Comparison of ENCODE assay signal across 1 cellular context in genomic region chr17:50919321-50920040, GRCh38.
A peak's percentile ranks its signal among the peaks of the same experiment; 100 is the strongest.
TF ChIP-seq lines count a peak whose summit lies in the region.

No MANE protein-coding gene starts in this region.

TF ChIP-seq in HepG2, 621 proteins besides CTCF, POLR2A, EP300 and RAD21 (continued from another document):
- TF ChIP-seq MXD3 (CRISPR knock-in tag; IDR thresholded peaks at IDR 0.05) (no peak), ZNF296 (CRISPR knock-in tag; conservative IDR thresholded peaks at IDR 0.05) (no peak), SALL1 (CRISPR knock-in tag; IDR thresholded peaks at IDR 0.05) (peak; percentile 77), FUBP1 (CRISPR knock-in tag; IDR thresholded peaks at IDR 0.05; ENCODE audit: borderline replicate concordance) (no peak), RFX5 (IDR thresholded peaks at IDR 0.05; ENCODE audit: low read depth, low read length) (peak; percentile 92), ZNF44 (CRISPR knock-in tag; IDR thresholded peaks at IDR 0.05) (no peak; the same call in 1 of the 2 replicates), ZBTB4 (CRISPR knock-in tag; IDR thresholded peaks at IDR 0.05; ENCODE audit: borderline replicate concordance) (0 out of 2 replicates have a peak, but pooled peaks have one; percentile 26), ZNF251 (CRISPR knock-in tag; IDR thresholded peaks at IDR 0.05) (no peak), RNF219 (CRISPR knock-in tag; IDR thresholded peaks at IDR 0.05) (no peak), KDM1A (CRISPR knock-in tag; IDR thresholded peaks at IDR 0.05) (no peak), ZNF589 (CRISPR knock-in tag; conservative IDR thresholded peaks at IDR 0.05) (no peak), THAP11 (CRISPR knock-in tag; IDR thresholded peaks at IDR 0.05) (no peak), ZNF451 (CRISPR knock-in tag; IDR thresholded peaks at IDR 0.05) (peak; percentile 58; the same call in 1 of the 2 replicates), ZNF496 (CRISPR knock-in tag; IDR thresholded peaks at IDR 0.05; ENCODE audit: insufficient replicate concordance) (no peak), MXD1 (CRISPR knock-in tag; IDR thresholded peaks at IDR 0.05) (peak; percentile 32; the same call in 1 of the 2 replicates), ELF4 (CRISPR knock-in tag; IDR thresholded peaks at IDR 0.05; ENCODE audit: borderline replicate concordance) (no peak), MLXIP (CRISPR knock-in tag; IDR thresholded peaks at IDR 0.05; ENCODE audit: borderline replicate concordance) (no peak), ZNF224 (CRISPR knock-in tag; IDR thresholded peaks at IDR 0.05) (peak; percentile 23; the same call in 1 of the 2 replicates), ATF7-NPFF (CRISPR knock-in tag; IDR thresholded peaks at IDR 0.05; ENCODE audit: low read depth) (no peak), HOMEZ (CRISPR knock-in tag; IDR thresholded peaks at IDR 0.05; ENCODE audit: low read depth) (peak; percentile 55; the same call in 1 of the 2 replicates), REL (CRISPR knock-in tag; conservative IDR thresholded peaks at IDR 0.05) (no peak), ZNF572 (CRISPR knock-in tag; IDR thresholded peaks at IDR 0.05) (no peak), MTF1 (CRISPR knock-in tag; IDR thresholded peaks at IDR 0.05) (no peak), CC2D1A (CRISPR knock-in tag; IDR thresholded peaks at IDR 0.05) (no peak), ATF3 (CRISPR knock-in tag; IDR thresholded peaks at IDR 0.05) (peak; percentile 58; the same call in 1 of the 2 replicates), GABPA (IDR thresholded peaks at IDR 0.05; ENCODE audit: low read depth, low read length) (no peak), GABPA (CRISPR knock-in tag; IDR thresholded peaks at IDR 0.05; ENCODE audit: low read depth) (no peak), HNF4A (CRISPR knock-in tag; IDR thresholded peaks at IDR 0.05) (peak; percentile 76), ZNF879 (CRISPR knock-in tag; IDR thresholded peaks at IDR 0.05) (no peak)
